In the genomic region with DNA sequence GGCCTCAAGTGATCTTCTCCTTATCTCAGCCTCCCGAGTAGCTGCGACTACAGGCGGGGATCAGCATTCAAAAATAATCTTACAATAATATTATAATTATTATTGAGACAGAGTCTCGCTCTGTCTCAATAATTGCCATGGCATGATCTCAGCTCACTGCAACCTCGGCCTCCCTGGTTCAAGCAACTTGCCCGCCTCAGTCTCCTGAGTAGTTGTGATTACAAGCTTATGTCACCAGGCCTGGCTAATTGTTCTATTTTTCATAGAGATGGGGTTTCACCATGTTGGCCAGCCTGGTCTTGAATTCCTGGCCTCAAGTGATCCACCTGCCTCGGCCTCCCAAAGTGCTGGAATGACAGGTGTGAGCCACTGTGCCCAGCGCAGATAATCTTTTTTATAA, we compare ENCODE assay signal across 6 cellular contexts.
DNase-seq lines count a peak whose midpoint lies in the region; ATAC-seq and TF ChIP-seq lines count a peak whose summit lies in the region.
"Not testable (repeated sequence)": the region's sequence is repeated elsewhere in the genome, so short reads cannot be mapped to it uniquely, and the experiment has no call there.

No MANE protein-coding gene starts in this region.

- peaks cover 46% of the 10 kb centered on the region for H3K9me3 Mint-ChIP-seq in T-helper 1 cell treated with Interleukin-12 subunit alpha and Interleukin-12 subunit beta and Interleukin-4 antibody, amounts not matched to agents 30 μg/mL and 1 μg/mL, for 36 hours
- peaks cover 74% of the 10 kb centered on the region for H3K9me3 Mint-ChIP-seq in endothelial cell (ENCODE audit: unreplicated experiment)

- H3K36me3 Mint-ChIP-seq in T-helper 1 cell treated with Interleukin-12 subunit alpha and Interleukin-12 subunit beta and Interleukin-4 antibody, amounts not matched to agents 30 μg/mL and 1 μg/mL, for 36 hours (ENCODE audit: low read depth): peaks cover 14% of the 10 kb centered on the region
- H3K36me3 Mint-ChIP-seq in endothelial cell (ENCODE audit: low read depth, unreplicated experiment): peaks cover 43% of the 10 kb centered on the region

- H3K4me3 ChIP-seq in SJCRH30, esophagus muscularis mucosa, sigmoid colon: not testable (repeated sequence)

- intact Hi-C loops in esophagus muscularis mucosa (cut with DNase I); Right ventricle myocardium inferior (cut with DNase I); sigmoid colon (cut with DNase I): not testable (repeated sequence)

- WGBS in esophagus muscularis mucosa: 64% methylated on average over 8 of the region's 8 CpGs
- 57 to 70% methylated on average over 8 of the region's 8 CpGs for WGBS in sigmoid colon, 2 donors

- not testable (repeated sequence) for TF ChIP-seq POLR2A in esophagus muscularis mucosa (IDR thresholded peaks at IDR 0.05; ENCODE audit: low read depth); sigmoid colon (IDR thresholded peaks at IDR 0.05)

- H3K27ac Mint-ChIP-seq in T-helper 1 cell treated with Interleukin-12 subunit alpha and Interleukin-12 subunit beta and Interleukin-4 antibody, amounts not matched to agents 30 μg/mL and 1 μg/mL, for 36 hours: peak overlapping the region; percentile 7
- H3K27ac Mint-ChIP-seq in endothelial cell (ENCODE audit: unreplicated experiment): peak overlapping the region; percentile 34

- H3K27me3 ChIP-seq in SJCRH30, sigmoid colon: not testable (repeated sequence)
- H3K27me3 ChIP-seq in esophagus muscularis mucosa: peaks cover 0 to 13% (median 0%) of the 10 kb centered on the region in 4 donors

- DNase-seq in SJCRH30: peak; percentile 22 to 32
- DNase-seq in endothelial cell (ENCODE audit: low spot score): not testable (repeated sequence)
- DNase-seq in esophagus muscularis mucosa (ENCODE audit: extremely low spot score): peak; percentile 77
- peak; percentile 31 for DNase-seq in Right ventricle myocardium inferior (ENCODE audit: missing footprints)
- peak; percentile 47 for DNase-seq in sigmoid colon

- not testable (repeated sequence) for TF ChIP-seq CTCF in endothelial cell (IDR thresholded peaks at IDR 0.05; ENCODE audit: unreplicated experiment); esophagus muscularis mucosa (IDR thresholded peaks at IDR 0.05); sigmoid colon (IDR thresholded peaks at IDR 0.05)

- H3K4me3 Mint-ChIP-seq in T-helper 1 cell treated with Interleukin-12 subunit alpha and Interleukin-12 subunit beta and Interleukin-4 antibody, amounts not matched to agents 30 μg/mL and 1 μg/mL, for 36 hours: not testable (repeated sequence)
- H3K4me3 Mint-ChIP-seq in endothelial cell (ENCODE audit: unreplicated experiment): peak overlapping the region; percentile 43

- not testable (repeated sequence) for H3K36me3 ChIP-seq in SJCRH30, esophagus muscularis mucosa, sigmoid colon

- not testable (repeated sequence) for H3K27me3 Mint-ChIP-seq in T-helper 1 cell treated with Interleukin-12 subunit alpha and Interleukin-12 subunit beta and Interleukin-4 antibody, amounts not matched to agents 30 μg/mL and 1 μg/mL, for 36 hours (ENCODE audit: low read depth)
- peaks cover 44% of the 10 kb centered on the region for H3K27me3 Mint-ChIP-seq in endothelial cell (ENCODE audit: unreplicated experiment)

- H3K4me1 Mint-ChIP-seq in T-helper 1 cell treated with Interleukin-12 subunit alpha and Interleukin-12 subunit beta and Interleukin-4 antibody, amounts not matched to agents 30 μg/mL and 1 μg/mL, for 36 hours (ENCODE audit: low read depth): peaks cover 21% of the 10 kb centered on the region
- H3K4me1 Mint-ChIP-seq in endothelial cell (ENCODE audit: unreplicated experiment): not testable (repeated sequence)

- H3K4me1 ChIP-seq in SJCRH30, esophagus muscularis mucosa, sigmoid colon: not testable (repeated sequence)

- ATAC-seq in Right ventricle myocardium inferior: not testable (repeated sequence)

- TF ChIP-seq EP300 in esophagus muscularis mucosa (IDR thresholded peaks at IDR 0.05); sigmoid colon (IDR thresholded peaks at IDR 0.05): not testable (repeated sequence)

- not testable (repeated sequence) for H3K27ac ChIP-seq in SJCRH30; esophagus muscularis mucosa (replicated peaks in 1 of 4); sigmoid colon

- not testable (repeated sequence) for H3K9me3 ChIP-seq in SJCRH30 (replicated peaks); esophagus muscularis mucosa; sigmoid colon
